2 cellular contexts compared by ENCODE assay signal in the genomic region with DNA sequence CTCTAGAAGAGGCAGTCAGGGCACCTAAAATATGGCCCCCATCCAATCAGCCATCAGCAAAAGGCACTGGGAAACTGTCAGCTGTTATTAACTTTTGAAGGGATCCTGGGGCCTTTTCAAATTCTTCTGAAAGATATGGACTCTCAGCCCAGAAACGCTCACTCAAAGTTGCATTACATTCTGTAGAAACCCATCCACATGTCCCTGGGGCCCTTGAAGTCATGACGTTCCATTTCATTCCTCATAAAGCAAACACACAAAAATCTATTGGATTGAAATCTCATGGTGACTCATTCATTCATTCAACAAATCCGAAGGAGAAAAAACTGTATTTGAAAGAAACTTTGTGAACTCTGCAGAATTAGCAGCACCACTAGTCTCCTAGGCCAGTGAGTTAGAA.
TF ChIP-seq lines count a peak whose summit lies in the region.

No MANE protein-coding gene starts in this region.

TF ChIP-seq in IMR-90, 13 proteins besides CTCF, POLR2A, EP300 and RAD21 (continued from another document):
- TF ChIP-seq BHLHE40 (IDR thresholded peaks at IDR 0.05; ENCODE audit: low read depth, low read length), result no peak
- TF ChIP-seq CHD1 (IDR thresholded peaks at IDR 0.05; ENCODE audit: low read depth, low read length), result no peak
- TF ChIP-seq SMC3 (IDR thresholded peaks at IDR 0.05; ENCODE audit: low read depth, low read length), result no peak
- no peak for TF ChIP-seq MXI1 (IDR thresholded peaks at IDR 0.05; ENCODE audit: borderline replicate concordance, low read depth, low read length)
- TF ChIP-seq RFX5 (IDR thresholded peaks at IDR 0.05; ENCODE audit: low read depth, low read length), result no peak
- no peak for TF ChIP-seq MAZ (IDR thresholded peaks at IDR 0.05; ENCODE audit: borderline replicate concordance, low read depth, low read length)
- no peak for TF ChIP-seq MAFK (IDR thresholded peaks at IDR 0.05; ENCODE audit: low read depth, low read length)
- TF ChIP-seq, protein P1, sequence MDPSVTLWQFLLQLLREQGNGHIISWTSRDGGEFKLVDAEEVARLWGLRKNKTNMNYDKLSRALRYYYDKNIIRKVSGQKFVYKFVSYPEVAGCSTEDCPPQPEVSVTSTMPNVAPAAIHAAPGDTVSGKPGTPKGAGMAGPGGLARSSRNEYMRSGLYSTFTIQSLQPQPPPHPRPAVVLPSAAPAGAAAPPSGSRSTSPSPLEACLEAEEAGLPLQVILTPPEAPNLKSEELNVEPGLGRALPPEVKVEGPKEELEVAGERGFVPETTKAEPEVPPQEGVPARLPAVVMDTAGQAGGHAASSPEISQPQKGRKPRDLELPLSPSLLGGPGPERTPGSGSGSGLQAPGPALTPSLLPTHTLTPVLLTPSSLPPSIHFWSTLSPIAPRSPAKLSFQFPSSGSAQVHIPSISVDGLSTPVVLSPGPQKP (IDR thresholded peaks at IDR 0.05; ENCODE audit: borderline replicate concordance, low read depth, low read length), result no peak
- no peak for TF ChIP-seq USF2 (IDR thresholded peaks at IDR 0.05; ENCODE audit: low read depth, low read length)
TF ChIP-seq in IMR-90: peak in this region for 0.

TF ChIP-seq in GM12891, 5 proteins besides CTCF, POLR2A, EP300 and RAD21 (continued from another document):
- no peak for TF ChIP-seq SPI1 (IDR thresholded peaks at IDR 0.05; ENCODE audit: low read depth, low read length)
